8 cellular contexts compared by ENCODE assay signal in the genomic region with DNA sequence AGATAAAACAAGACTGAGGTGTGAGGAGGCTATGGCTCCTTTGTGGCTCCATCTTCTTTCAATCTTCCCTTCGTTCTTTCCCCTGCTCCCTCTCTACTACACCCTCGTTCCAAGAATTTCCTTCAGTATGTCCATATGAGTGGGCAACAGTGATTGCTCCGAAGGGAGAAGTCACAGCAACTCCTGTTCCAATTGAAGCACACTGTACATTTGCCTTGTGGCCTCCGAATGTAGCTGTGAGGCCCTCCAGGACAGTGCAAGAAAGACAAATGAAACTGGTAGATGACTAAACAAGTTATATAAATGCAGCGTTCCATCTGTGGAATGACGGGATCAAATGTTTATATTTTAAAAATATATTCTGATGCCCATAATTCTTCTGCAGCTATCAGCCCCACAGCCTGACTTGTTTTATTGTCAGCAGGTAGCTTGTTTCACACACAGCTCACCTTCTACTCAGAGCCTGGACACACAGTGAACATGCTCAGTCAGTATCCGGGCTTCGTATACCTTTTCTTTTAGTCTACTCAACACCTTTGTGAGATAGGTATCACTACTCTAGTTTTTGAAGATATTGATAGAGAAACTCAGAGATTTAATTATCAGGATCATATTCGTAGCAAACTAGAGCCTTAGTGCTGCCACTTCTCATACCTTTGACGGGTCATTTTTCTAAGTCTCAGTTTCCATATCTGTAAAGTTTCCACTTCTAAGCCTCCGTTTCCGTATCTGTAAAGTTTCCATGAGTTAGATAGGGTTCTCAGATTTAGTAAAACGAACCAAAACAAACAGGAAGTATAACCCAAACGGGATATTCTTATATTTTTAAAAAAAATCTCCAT. TPM values are rescaled to one million over a fixed set of nuclear protein-coding genes. Genes with fewer than 3 reads are reported as not detected.
DNase-seq lines count a peak whose midpoint lies in the region; ATAC-seq, FAIRE-seq and TF ChIP-seq lines count a peak whose summit lies in the region.

No MANE protein-coding gene starts in this region.

- no peak overlapping the region for H2AFZ ChIP-seq in astrocyte (ENCODE audit: low read depth, low read length)

- DNase-seq in GM06990 (ENCODE audit: extremely low read depth, insufficient read length), result peak; percentile 39
- DNase-seq in astrocyte (ENCODE audit: low read depth), result no peak
- DNase-seq in naive B cell, result no peak
- no peak for DNase-seq in SW480 (ENCODE audit: low spot score)
- DNase-seq in NCI-H2196 (lab: John Stamatoyannopoulos, UW; ENCODE audit: unreplicated experiment), result no peak
- no peak for DNase-seq in NOMO-1 (lab: John Stamatoyannopoulos, UW; ENCODE audit: unreplicated experiment in 2 of 2)

- no peak for FAIRE-seq in astrocyte (lab: Jason Lieb, UNC)

- H3K4me1 Mint-ChIP-seq in astrocyte (ENCODE audit: low read depth, unreplicated experiment) (peaks cover 2% of the 10 kb centered on the region), naive B cell (peaks cover 21 to 27% (median 26%) of the 10 kb centered on the region in 3 donors)

- H3K9me3 ChIP-seq in astrocyte (ENCODE audit: insufficient read depth, low read depth, low read length), result no peaks in the 10 kb centered on the region

- H3K4me2 ChIP-seq in astrocyte (ENCODE audit: low read length), result peak overlapping the region; percentile 91

- H4K20me1 ChIP-seq in astrocyte (ENCODE audit: insufficient read depth, low read length), result no peaks in the 10 kb centered on the region

- H3K9ac ChIP-seq in astrocyte (ENCODE audit: low read length), result no peak overlapping the region

- H3K27me3 Mint-ChIP-seq in astrocyte (ENCODE audit: low read depth, unreplicated experiment), result no peaks in the 10 kb centered on the region
- no peaks in the 10 kb centered on the region for H3K27me3 Mint-ChIP-seq in naive B cell

- TF ChIP-seq CTCF in GM06990 (IDR thresholded peaks at IDR 0.05; ENCODE audit: insufficient read depth, low read length, poor library complexity, severe bottlenecking) (no peak), astrocyte (IDR thresholded peaks at IDR 0.05; ENCODE audit: insufficient read depth, low read depth, low read length) (no peak)

- ATAC-seq in HG03095 (IDR thresholded peaks at IDR 0.05; ENCODE audit: unreplicated experiment) (peak; percentile 15), naive B cell (ENCODE audit: low read depth in 2 of 2) (no peak), GM21619 (IDR thresholded peaks at IDR 0.05; ENCODE audit: unreplicated experiment) (no peak)

- H3K4me3 ChIP-seq in GM06990 (replicated peaks; ENCODE audit: low read depth, low read length), result peak overlapping the region; percentile 90
- no peak overlapping the region for H3K4me3 ChIP-seq in astrocyte (ENCODE audit: insufficient read depth, low read depth, low read length)

- peaks cover 31% of the 10 kb centered on the region for H3K79me2 ChIP-seq in astrocyte (ENCODE audit: insufficient read depth, low read length)

- H3K36me3 Mint-ChIP-seq in astrocyte (ENCODE audit: low read depth, unreplicated experiment), result no peaks in the 10 kb centered on the region
- peaks cover 7 to 15% of the 10 kb centered on the region in 2 donors for H3K36me3 Mint-ChIP-seq in naive B cell

- H3K4me1 ChIP-seq in astrocyte (ENCODE audit: insufficient read depth, low read length), result peaks cover 6% of the 10 kb centered on the region

- H3K27ac Mint-ChIP-seq in astrocyte (ENCODE audit: unreplicated experiment) (no peak overlapping the region), naive B cell (peak overlapping the region; percentile 91 to 95 (median 94))

- H3K36me3 ChIP-seq in GM06990 (ENCODE audit: control insufficient read depth, insufficient read depth, low read length), result no peaks in the 10 kb centered on the region
- H3K36me3 ChIP-seq in astrocyte (ENCODE audit: insufficient read depth, low read length), result no peaks in the 10 kb centered on the region

- no peaks in the 10 kb centered on the region for H3K9me3 Mint-ChIP-seq in astrocyte (ENCODE audit: unreplicated experiment)
- H3K9me3 Mint-ChIP-seq in naive B cell, result peaks cover 0 to 13% (median 7%) of the 10 kb centered on the region in 7 donors

- no peaks in the 10 kb centered on the region for H3K27me3 ChIP-seq in GM06990 (replicated peaks; ENCODE audit: control insufficient read depth, insufficient read depth, low read length)
- H3K27me3 ChIP-seq in astrocyte (ENCODE audit: insufficient read depth, low read length), result no peaks in the 10 kb centered on the region

- H3K27ac ChIP-seq in astrocyte (ENCODE audit: low read depth, low read length), result no peak overlapping the region

- H3K4me3 Mint-ChIP-seq in astrocyte (ENCODE audit: unreplicated experiment), result peak overlapping the region; percentile 82
- H3K4me3 Mint-ChIP-seq in naive B cell, result peak overlapping the region; percentile 83 to 95 (median 91)

RNA-seq across cellular contexts. Expression of a gene that starts 1.2 kb away (rescaled TPM):
- total RNA-seq in astrocyte, result 13.4 and 14.6 TPM in 2 replicates
- polyA plus RNA-seq in naive B cell (ENCODE audit: low read depth in 6 of 6), result 10 to 100 TPM; 14.6 to 57.6 (median 50.1) TPM
